Comparison of ENCODE assay signal across 20 cellular contexts in genomic region chr11:92627615-92628201, GRCh38.
A peak's percentile ranks its signal among the peaks of the same experiment; 100 is the strongest.
DNase-seq lines count a peak whose midpoint lies in the region; ATAC-seq and TF ChIP-seq lines count a peak whose summit lies in the region.
"Had no signal": no experiment of that assay in that cellular context is flagged by ENCODE, and none has a peak within 500 bp of the region (broad histone marks: within the 10 kb centered on the region; RNA-seq: fewer than 3 reads in every experiment).

No MANE protein-coding gene starts in this region.

- intact Hi-C loops in IMR-90 (cut with micrococcal nuclease), result no loop called here

- H3K79me1 ChIP-seq in IMR-90 (ENCODE audit: low read depth in 1 of 2, low read length in 2 of 2), result no peaks in the 10 kb centered on the region

- in situ Hi-C loops in IMR-90 (cut with MboI; ENCODE audit: low sequenced_read_pairs), result no loop called here

- H3K4me1 Mint-ChIP-seq in brain, result peaks cover 60% of the 10 kb centered on the region
- H3K4me1 Mint-ChIP-seq: activated B cell treated with CpG ODN at 0.5 μM for 24 hours; central memory CD8-positive, alpha-beta T cell had no signal

- no peak overlapping the region for H3K14ac ChIP-seq in IMR-90 (replicated peaks; ENCODE audit: low read depth, low read length)

- H2AK9ac ChIP-seq in IMR-90 (replicated peaks; ENCODE audit: low read depth, low read length, poor library complexity), result no peak overlapping the region

- H3K36me3 ChIP-seq in IMR-90 (ENCODE audit: control insufficient read depth, insufficient read depth, low read length) (no peaks in the 10 kb centered on the region), mesodermal cell (ENCODE audit: control insufficient read depth, insufficient read depth, low read length) (no peaks in the 10 kb centered on the region)
- H3K36me3 ChIP-seq: BLaER1 treated with 17β-estradiol and CSF1 and Interleukin-3, amounts not matched to agents 10 nM and 100 nM; HAP-1; stomach; uterus had no signal

- no peak overlapping the region for H3K4me2 ChIP-seq in IMR-90 (ENCODE audit: low read depth, low read length)

- no peak overlapping the region for H2BK120ac ChIP-seq in IMR-90 (ENCODE audit: low read depth, low read length)

- no peaks in the 10 kb centered on the region for H3K9me3 Mint-ChIP-seq in brain
- H3K9me3 Mint-ChIP-seq: activated B cell treated with CpG ODN at 0.5 μM for 24 hours had no signal

- no peak overlapping the region for H3K23ac ChIP-seq in IMR-90 (ENCODE audit: low read depth, low read length)

- no peak for TF ChIP-seq POLR2A in IMR-90 (IDR thresholded peaks at IDR 0.05; ENCODE audit: low read depth, low read length)

- H4K5ac ChIP-seq in IMR-90 (ENCODE audit: low read depth, low read length), result no peak overlapping the region

- H3K27ac Mint-ChIP-seq in brain, result peak overlapping the region in 3 of 5 experiments; percentile 83 to 95 (median 94)
- H3K27ac Mint-ChIP-seq: activated B cell treated with CpG ODN at 0.5 μM for 24 hours had no signal

- H2BK15ac ChIP-seq in IMR-90 (ENCODE audit: low read depth, low read length), result no peak overlapping the region

- dilution Hi-C loops in IMR-90 (cut with HindIII; ENCODE audit: low sequenced_read_pairs, unreplicated experiment), result no loop called here

- DNase-seq in EL (peak; percentile 71), IMR-90 (peak; percentile 31), anterior cingulate cortex (lab: John Stamatoyannopoulos, UW) (no peak)
- DNase-seq in stimulated activated CD8-positive, alpha-beta memory T cell treated with anti-CD3 and anti-CD28 coated beads, Interleukin-4, amount 100 ng/mL, for 48 hours, result no peak
- DNase-seq: activated B cell treated with CpG ODN at 0.5 μM for 24 hours; activated naive CD4-positive, alpha-beta T cell treated with anti-CD3 and anti-CD28 coated beads, Interleukin-2, amount 50 U/mL, for 16 hours; glutamatergic neuron; mucosa of descending colon; NCI-H446; stomach; SW 1271; uterus had no signal

- H2AK5ac ChIP-seq in IMR-90 (ENCODE audit: low read depth, low read length), result no peak overlapping the region

- peaks cover 1% of the 10 kb centered on the region for H3K27me3 Mint-ChIP-seq in brain
- H3K27me3 Mint-ChIP-seq: activated B cell treated with CpG ODN at 0.5 μM for 24 hours; central memory CD8-positive, alpha-beta T cell had no signal

- no peaks in the 10 kb centered on the region for H3K9me1 ChIP-seq in IMR-90 (ENCODE audit: insufficient read depth, low read length)

- no peak overlapping the region for H3K56ac ChIP-seq in IMR-90 (ENCODE audit: extremely low read depth, insufficient read depth, low read length)

- peak overlapping the region in 1 of 5 experiments; percentile 5 for H3K4me3 Mint-ChIP-seq in brain
- H3K4me3 Mint-ChIP-seq: activated B cell treated with CpG ODN at 0.5 μM for 24 hours; central memory CD8-positive, alpha-beta T cell had no signal

- no peak overlapping the region for H4K91ac ChIP-seq in IMR-90 (ENCODE audit: insufficient read depth, low read depth, low read length)

- POLR2A ChIA-PET in IMR-90 (lab: Charles Lee; ENCODE audit: unreplicated experiment), result no interaction called here

- no peaks in the 10 kb centered on the region for H4K20me1 ChIP-seq in IMR-90 (ENCODE audit: insufficient read depth, low read length)
- H4K20me1 ChIP-seq: BLaER1 treated with 17β-estradiol and CSF1 and Interleukin-3, amounts not matched to agents 10 nM and 100 nM had no signal

- no peak overlapping the region for H2BK20ac ChIP-seq in IMR-90 (ENCODE audit: low read depth, low read length)

- no peak overlapping the region for H3K4me3 ChIP-seq in IMR-90 (ENCODE audit: insufficient read depth, low read depth, low read length)
- no peak overlapping the region for H3K4me3 ChIP-seq in mesodermal cell (ENCODE audit: extremely low read depth, insufficient read depth, low read length, poor library complexity, severe bottlenecking)
- H3K4me3 ChIP-seq: BLaER1 treated with 17β-estradiol and CSF1 and Interleukin-3, amounts not matched to agents 10 nM and 100 nM; HAP-1; K562; mucosa of descending colon; skin epidermis; stomach; uterus had no signal

- no peak overlapping the region for H2BK5ac ChIP-seq in IMR-90 (ENCODE audit: low read depth, low read length, poor library complexity, severe bottlenecking)

- H3K9me3 ChIP-seq in IMR-90 (ENCODE audit: control insufficient read depth, insufficient read depth, low read length) (no peaks in the 10 kb centered on the region), mesodermal cell (ENCODE audit: control insufficient read depth, low read length) (no peaks in the 10 kb centered on the region)
- H3K9me3 ChIP-seq: HAP-1, mucosa of descending colon, stomach, uterus had no signal

- no peak overlapping the region for H4K8ac ChIP-seq in IMR-90 (ENCODE audit: low read depth in 2 of 2, low read length in 2 of 2)

- H3K4me1 ChIP-seq in IMR-90 (ENCODE audit: control insufficient read depth, insufficient read depth, low read length), result no peaks in the 10 kb centered on the region
- no peaks in the 10 kb centered on the region for H3K4me1 ChIP-seq in mesodermal cell (ENCODE audit: control insufficient read depth, insufficient read depth, low read length, poor library complexity, severe bottlenecking)
- H3K4me1 ChIP-seq: stomach, uterus had no signal

- CTCF ChIA-PET in IMR-90 (lab: Yijun Ruan, JAX), result no interaction called here

- H3K36me3 Mint-ChIP-seq in brain, result no peaks in the 10 kb centered on the region

- BruUV-seq in IMR-90 (replicated peaks; lab: Mats Ljungman, UMichigan), result no TSS peak

- H3K9ac ChIP-seq in IMR-90 (ENCODE audit: low read depth, low read length), result no peak overlapping the region
- H3K9ac ChIP-seq: BLaER1 treated with 17β-estradiol and CSF1 and Interleukin-3, amounts not matched to agents 10 nM and 100 nM had no signal

- H2AFZ ChIP-seq in IMR-90 (replicated peaks; ENCODE audit: low read length, poor library complexity), result no peak overlapping the region

- H3K4ac ChIP-seq in IMR-90 (ENCODE audit: low read depth, low read length), result no peak overlapping the region

- TF ChIP-seq RAD21 in IMR-90 (IDR thresholded peaks at IDR 0.05; ENCODE audit: low read length), result no peak

- no peak overlapping the region for H3K18ac ChIP-seq in IMR-90 (ENCODE audit: low read depth, low read length)

- 17% methylated on average over 1 of the region's 7 CpGs; no CpG with 5 or more reads in 1 of the 2 experiments for WGBS in IMR-90 (ENCODE audit: extremely low coverage in 2 of 2, insufficient read length in 1 of 2), 2 experiments
- 87 to 91% methylated on average over 5 to 7 of the region's 7 CpGs for WGBS in mesodermal cell (ENCODE audit: insufficient coverage in 2 of 2), 2 experiments

- no peak for TF ChIP-seq CTCF in IMR-90 (conservative IDR thresholded peaks at IDR 0.05; ENCODE audit: low read depth, low read length)
- no peak for TF ChIP-seq CTCF in brain (conservative IDR thresholded peaks at IDR 0.05)

- ATAC-seq in IMR-90 (ENCODE audit: low read depth) (no peak), HG03139 (IDR thresholded peaks at IDR 0.05; ENCODE audit: unreplicated experiment) (no peak)
- ATAC-seq: K562, mucosa of descending colon had no signal

- H3K27me3 ChIP-seq in IMR-90 (ENCODE audit: control insufficient read depth, insufficient read depth, low read length), result no peaks in the 10 kb centered on the region
- H3K27me3 ChIP-seq: BLaER1 treated with 17β-estradiol and CSF1 and Interleukin-3, amounts not matched to agents 10 nM and 100 nM; stomach; uterus had no signal

- H3K27ac ChIP-seq in IMR-90 (ENCODE audit: insufficient read depth, low read length) (no peak overlapping the region), mesodermal cell (ENCODE audit: low read depth, low read length, severe bottlenecking) (peak overlapping the region; percentile 7)
- H3K27ac ChIP-seq: BLaER1 treated with 17β-estradiol and CSF1 and Interleukin-3, amounts not matched to agents 10 nM and 100 nM; skin epidermis; stomach; uterus had no signal

TF ChIP-seq in IMR-90, 13 proteins besides CTCF, POLR2A, EP300 and RAD21:
- TF ChIP-seq USF2 (IDR thresholded peaks at IDR 0.05; ENCODE audit: low read depth, low read length) (no peak), MAZ (IDR thresholded peaks at IDR 0.05; ENCODE audit: borderline replicate concordance, low read depth, low read length) (no peak), MXI1 (IDR thresholded peaks at IDR 0.05; ENCODE audit: borderline replicate concordance, low read depth, low read length) (no peak), MAFK (IDR thresholded peaks at IDR 0.05; ENCODE audit: low read depth, low read length) (no peak), FOS (IDR thresholded peaks at IDR 0.05; ENCODE audit: low read depth, low read length) (no peak), ELK1 (IDR thresholded peaks at IDR 0.05; ENCODE audit: borderline replicate concordance, low read depth, low read length) (no peak), NFE2L2 (IDR thresholded peaks at IDR 0.05; ENCODE audit: low read depth, low read length) (no peak), CEBPB (IDR thresholded peaks at IDR 0.05; ENCODE audit: low read depth, low read length) (no peak), SMC3 (IDR thresholded peaks at IDR 0.05; ENCODE audit: low read depth, low read length) (no peak), CHD1 (IDR thresholded peaks at IDR 0.05; ENCODE audit: low read depth, low read length) (no peak), RFX5 (IDR thresholded peaks at IDR 0.05; ENCODE audit: low read depth, low read length) (no peak), BHLHE40 (IDR thresholded peaks at IDR 0.05; ENCODE audit: low read depth, low read length) (no peak), RCOR1 (IDR thresholded peaks at IDR 0.05; ENCODE audit: insufficient replicate concordance, low read length) (no peak)

Comparison
In these comparisons a context has a peak if more than half of its experiments do, and no peak if none do; other contexts are left out.
1. DNase-seq: peak in EL (single experiment) and IMR-90 (single experiment); none in anterior cingulate cortex (0 of 58) and stimulated activated CD8-positive, alpha-beta memory T cell treated with anti-CD3 and anti-CD28 coated beads, Interleukin-4, amount 100 ng/mL, for 48 hours (single experiment).